ENCODE assay signal across 8 cellular contexts in genomic region chr10:119209050-119209735, GRCh38. TPM values are rescaled to one million over a fixed set of nuclear protein-coding genes. Genes with fewer than 3 reads are reported as not detected.
DNase-seq lines count a peak whose midpoint lies in the region; ATAC-seq, FAIRE-seq and TF ChIP-seq lines count a peak whose summit lies in the region.

No MANE protein-coding gene starts in this region.

- CTCF ChIA-PET in endothelial cell of umbilical vein (lab: Charles Lee), result interaction anchor here (0.6 to 8.6 kb wide), 46 partner anchors 9 to 334 kb away, joined by 3 to 180 read pairs (median 5); partner anchors contain the start of gene RGS10

- no peaks in the 10 kb centered on the region for H3K36me3 ChIP-seq in endothelial cell of umbilical vein (ENCODE audit: control insufficient read depth in 2 of 2, extremely low read depth in 1 of 2, insufficient read depth in 2 of 2, low read length in 2 of 2)

- H3K4me3 ChIP-seq in endothelial cell of umbilical vein (replicated peaks in 1 of 3; ENCODE audit: insufficient read depth in 1 of 3, low read depth in 1 of 3, low read length in 3 of 3) (peak overlapping the region; percentile 68 to 90 (median 74)), mononuclear cell (ENCODE audit: low read length) (peak overlapping the region; percentile 73)

- H3K27me3 ChIP-seq in endothelial cell of umbilical vein (ENCODE audit: control insufficient read depth in 2 of 2, insufficient read depth in 2 of 2, low read length in 2 of 2), result no peaks in the 10 kb centered on the region
- no peaks in the 10 kb centered on the region for H3K27me3 ChIP-seq in mononuclear cell (ENCODE audit: insufficient read depth, low read length)

- H3K9me3 ChIP-seq in endothelial cell of umbilical vein (replicated peaks; ENCODE audit: control insufficient read depth, insufficient read depth, low read length) (no peaks in the 10 kb centered on the region), mononuclear cell (ENCODE audit: low read depth, low read length) (no peaks in the 10 kb centered on the region)

- FAIRE-seq in endothelial cell of umbilical vein (lab: Jason Lieb, UNC), result peak; percentile 68

- BruUV-seq in endothelial cell of umbilical vein (replicated peaks; lab: Mats Ljungman, UMichigan), result TSS peak; percentile 14

- intact Hi-C loops in endothelial cell of umbilical vein (cut with micrococcal nuclease), result loop anchor here (1.0 to 10.0 kb wide), 3 partner anchors 24 to 446 kb away; partner anchors contain the start of gene BAG3

- dilution Hi-C loops in endothelial cell of umbilical vein (cut with MboI; ENCODE audit: extremely low pct_ligation_motif_present, low sequenced_read_pairs), result no loop called here

- POLR2A ChIA-PET in endothelial cell of umbilical vein (lab: Charles Lee), result interaction anchor here (0.6 to 1.2 kb wide), 4 partner anchors 38 to 196 kb away, joined by 3 to 7 read pairs (median 3); no protein-coding TSS in a partner anchor

- H3K4me1 ChIP-seq in endothelial cell of umbilical vein (ENCODE audit: control insufficient read depth, extremely low read depth, insufficient read depth, low read length) (peaks cover 45% of the 10 kb centered on the region), mononuclear cell (ENCODE audit: insufficient read depth, low read length) (peaks cover 61% of the 10 kb centered on the region)

- no peaks in the 10 kb centered on the region for H4K20me1 ChIP-seq in endothelial cell of umbilical vein (replicated peaks; ENCODE audit: control insufficient read depth, extremely low read depth, insufficient read depth, low read length)

- DNase-seq in DMS79 treated with DMSO at 0.1 percent for 48 hours (lab: John Stamatoyannopoulos, UW), result peak; percentile 33
- no peak for DNase-seq in DMS79 (lab: John Stamatoyannopoulos, UW)
- DNase-seq in NCI-H2171 treated with DMSO at 0.1 percent for 48 hours (lab: John Stamatoyannopoulos, UW), result peak; percentile 22
- peak; percentile 60 for DNase-seq in activated CD8-positive, alpha-beta memory T cell treated with anti-CD3 and anti-CD28 coated beads, Interleukin-2, amount 50 U/mL, for 4 hours
- peak; percentile 77 for DNase-seq in endothelial cell of umbilical vein (ENCODE audit: low read depth, low spot score)
- DNase-seq in stimulated activated CD8-positive, alpha-beta memory T cell treated with anti-CD3 and anti-CD28 coated beads, Interleukin-4, amount 100 ng/mL, for 24 hours (ENCODE audit: low read depth), result peak; percentile 41

- TF ChIP-seq CTCF in endothelial cell of umbilical vein (IDR thresholded peaks at IDR 0.05; ENCODE audit: extremely low read depth in 1 of 2, insufficient read depth in 1 of 2, low read depth in 1 of 2, low read length in 2 of 2), result peak; percentile 79 to 85

- H3K79me2 ChIP-seq in endothelial cell of umbilical vein (ENCODE audit: control insufficient read depth, insufficient read depth, low read length), result peaks cover 24% of the 10 kb centered on the region

- peak overlapping the region; percentile 70 for H3K27ac ChIP-seq in endothelial cell of umbilical vein (ENCODE audit: insufficient read depth, low read depth, low read length)

- peak overlapping the region; percentile 1 for H2AFZ ChIP-seq in endothelial cell of umbilical vein (ENCODE audit: low read depth, low read length)

- H3K9ac ChIP-seq in endothelial cell of umbilical vein (replicated peaks; ENCODE audit: extremely low read depth, insufficient read depth, low read length), result peak overlapping the region; percentile 83

- ATAC-seq in HG03565 (IDR thresholded peaks at IDR 0.05; ENCODE audit: unreplicated experiment), result no peak

- no peak for TF ChIP-seq POLR2A in endothelial cell of umbilical vein (IDR thresholded peaks at IDR 0.05; ENCODE audit: low read depth, low read length)

- H3K9me1 ChIP-seq in endothelial cell of umbilical vein (replicated peaks; ENCODE audit: control insufficient read depth, extremely low read depth, insufficient read depth, low read length), result no peaks in the 10 kb centered on the region

- peak overlapping the region; percentile 94 for H3K4me2 ChIP-seq in endothelial cell of umbilical vein (ENCODE audit: insufficient read depth, low read length)

TF ChIP-seq in endothelial cell of umbilical vein, 7 proteins besides CTCF, POLR2A, EP300 and RAD21:
- no peak for TF ChIP-seq FOS (IDR thresholded peaks at IDR 0.05; ENCODE audit: borderline replicate concordance, insufficient read depth, low read length)
- no peak for TF ChIP-seq MYC (IDR thresholded peaks at IDR 0.05; ENCODE audit: low read depth, low read length)
- no peak for TF ChIP-seq JUN (IDR thresholded peaks at IDR 0.05; ENCODE audit: borderline replicate concordance, insufficient read depth, insufficient read length, low read depth)
- no peak for TF ChIP-seq EZH2 (IDR thresholded peaks at IDR 0.05; ENCODE audit: borderline replicate concordance, low read depth, low read length, severe bottlenecking)
- no peak for TF ChIP-seq POLR2AphosphoS5 (IDR thresholded peaks at IDR 0.05; ENCODE audit: insufficient read depth, low read depth, low read length)
- no peak for TF ChIP-seq GATA2 (IDR thresholded peaks at IDR 0.05; ENCODE audit: insufficient read depth, insufficient read length, low read depth, low read length)
- TF ChIP-seq MAX (IDR thresholded peaks at IDR 0.05; ENCODE audit: insufficient read depth, insufficient read length), result no peak

RNA-seq across cellular contexts. Expression of gene GRK5, which starts 1.8 kb away (rescaled TPM):
- total RNA-seq in endothelial cell of umbilical vein, result 29.1 and 29.5 TPM in 2 replicates
- 9.6 and 13.1 TPM in 2 replicates for polyA plus RNA-seq in endothelial cell of umbilical vein
- 17.0 and 17.2 TPM in 2 replicates for polyA plus RNA-seq in endothelial cell of umbilical vein (2011; cell fraction: cytosol; rRNA removed)
- 18.3 and 19.9 TPM in 2 replicates for polyA plus RNA-seq in endothelial cell of umbilical vein (2011; cell fraction: nucleus; rRNA removed)
- 18.3 and 20.4 TPM in 2 replicates for polyA plus RNA-seq in endothelial cell of umbilical vein (2012)
- polyA minus RNA-seq in endothelial cell of umbilical vein, result 9.6 and 16.1 TPM in 2 replicates
- 5.8 TPM for polyA minus RNA-seq in endothelial cell of umbilical vein (2011; cell fraction: cytosol; rRNA and poly(A)+ RNA removed)
- 6.0 and 7.9 TPM in 2 replicates for polyA minus RNA-seq in endothelial cell of umbilical vein (2011; cell fraction: nucleus; rRNA and poly(A)+ RNA removed)
- total RNA-seq in mononuclear cell, result 10.6 TPM

RNA-seq across cellular contexts. Expression of gene PRDX3, which starts 30.6 kb away (rescaled TPM):
- 117 and 124 TPM in 2 replicates for total RNA-seq in endothelial cell of umbilical vein
- 99.4 and 123 TPM in 2 replicates for polyA plus RNA-seq in endothelial cell of umbilical vein
- 168 and 181 TPM in 2 replicates for polyA plus RNA-seq in endothelial cell of umbilical vein (2011; cell fraction: cytosol; rRNA removed)
- 95.8 and 112 TPM in 2 replicates for polyA plus RNA-seq in endothelial cell of umbilical vein (2011; cell fraction: nucleus; rRNA removed)
- 146 and 198 TPM in 2 replicates for polyA plus RNA-seq in endothelial cell of umbilical vein (2012)
- polyA minus RNA-seq in endothelial cell of umbilical vein, result 233 and 266 TPM in 2 replicates
- 118 TPM for polyA minus RNA-seq in endothelial cell of umbilical vein (2011; cell fraction: cytosol; rRNA and poly(A)+ RNA removed)
- 50.2 and 78.9 TPM in 2 replicates for polyA minus RNA-seq in endothelial cell of umbilical vein (2011; cell fraction: nucleus; rRNA and poly(A)+ RNA removed)
- 28.8 TPM for total RNA-seq in mononuclear cell

RNA-seq across cellular contexts. Expression of gene SFXN4, which starts 43.7 kb away (rescaled TPM):
- total RNA-seq in endothelial cell of umbilical vein (14.5 and 17.1 TPM in 2 replicates), mononuclear cell (7.5 TPM)
- 8.9 and 11.1 TPM in 2 replicates for polyA plus RNA-seq in endothelial cell of umbilical vein
- polyA plus RNA-seq in endothelial cell of umbilical vein (2011; cell fraction: cytosol; rRNA removed), result 15.5 and 15.8 TPM in 2 replicates
- polyA plus RNA-seq in endothelial cell of umbilical vein (2011; cell fraction: nucleus; rRNA removed), result 22.7 and 26.7 TPM in 2 replicates
- 17.6 and 22.3 TPM in 2 replicates for polyA plus RNA-seq in endothelial cell of umbilical vein (2012)
- polyA minus RNA-seq in endothelial cell of umbilical vein, result 5.6 and 11.2 TPM in 2 replicates
- 24.1 TPM for polyA minus RNA-seq in endothelial cell of umbilical vein (2011; cell fraction: cytosol; rRNA and poly(A)+ RNA removed)
- polyA minus RNA-seq in endothelial cell of umbilical vein (2011; cell fraction: nucleus; rRNA and poly(A)+ RNA removed), result 4.6 and 6.7 TPM in 2 replicates
